In genomic region chr7:55211721-55212120, GRCh38 we compare ENCODE assay signal across 32 cellular contexts.
"Had no signal": no experiment of that assay in that cellular context is flagged by ENCODE, and none has a peak within 500 bp of the region (broad histone marks: within the 10 kb centered on the region; RNA-seq: fewer than 3 reads in every experiment).

No MANE protein-coding gene starts in this region.

- H3K27ac ChIP-seq: body of pancreas, coronary artery, dorsolateral prefrontal cortex, gastrocnemius medialis, hepatocyte, ovary, right lobe of liver, tibial artery, uterus had no signal

- H3K4me1 Mint-ChIP-seq: activated B cell treated with CpG ODN at 0.5 μM for 24 hours; activated CD4-positive, alpha-beta T cell treated with anti-CD3 and anti-CD28 coated beads for 36 hours; activated naive CD4-positive, alpha-beta T cell treated with anti-CD3 and anti-CD28 coated beads, Interleukin-2, amount 50 U/mL, for 24 hours; activated naive CD8-positive, alpha-beta T cell treated with anti-CD3 and anti-CD28 coated beads, Interleukin-2, amount 50 U/mL, for 24 hours; stimulated activated memory B cell treated with anti-CD40 and anti-IgM and Interleukin-4, amounts not matched to agents 10 μg/mL and 1 μg/mL and 100 μg/mL, for 72 hours; stimulated activated naive CD8-positive, alpha-beta T cell treated with anti-CD3 and anti-CD28 coated beads, Interleukin-15, amount 100 ng/mL, for 72 hours had no signal

- H3K4me2 ChIP-seq: hepatocyte had no signal

- FAIRE-seq: small intestine had no signal

- H3K27me3 Mint-ChIP-seq: activated naive CD8-positive, alpha-beta T cell treated with anti-CD3 and anti-CD28 coated beads, Interleukin-2, amount 50 U/mL, for 24 hours; progenitor cell of endocrine pancreas had no signal

- H3K36me3 ChIP-seq: ovary, uterus had no signal

- ATAC-seq: activated CD4-positive, alpha-beta T cell treated with anti-CD3 and anti-CD28 coated beads for 36 hours; activated CD8-positive, alpha-beta memory T cell treated with anti-CD3 and anti-CD28 coated beads, Interleukin-2, amount 10 ng/mL, durations not matched to agents 7 days and 5 days; activated CD8-positive, alpha-beta T cell treated with anti-CD3 and anti-CD28 coated beads, Interleukin-2, amount 10 ng/mL, durations not matched to agents 7 days and 5 days; activated naive CD8-positive, alpha-beta T cell treated with anti-CD3 and anti-CD28 coated beads, Interleukin-2, amount 50 U/mL, for 24 hours; body of pancreas; gastrocnemius medialis; natural killer cell treated with Interleukin-12 subunit alpha and Interleukin-12 subunit beta and Interleukin-15 and Interleukin-18, amount 100 ng/mL, for 72 hours; right lobe of liver; stimulated activated memory B cell treated with anti-CD40 and anti-IgM and Interleukin-4, amounts not matched to agents 10 μg/mL and 1 μg/mL and 100 μg/mL, for 72 hours had no signal

- H3K27ac Mint-ChIP-seq: activated B cell treated with CpG ODN at 0.5 μM for 24 hours; activated CD4-positive, alpha-beta T cell treated with anti-CD3 and anti-CD28 coated beads for 36 hours; activated CD8-positive, alpha-beta memory T cell treated with anti-CD3 and anti-CD28 coated beads, Interleukin-2, amount 10 ng/mL, durations not matched to agents 7 days and 5 days; activated CD8-positive, alpha-beta T cell treated with anti-CD3 and anti-CD28 coated beads, Interleukin-2, amount 10 ng/mL, durations not matched to agents 7 days and 5 days; activated naive CD4-positive, alpha-beta T cell treated with anti-CD3 and anti-CD28 coated beads, Interleukin-2, amount 50 U/mL, for 24 hours; activated naive CD8-positive, alpha-beta T cell treated with anti-CD3 and anti-CD28 coated beads, Interleukin-2, amount 50 U/mL, for 24 hours; activated T-helper 2 cell treated with anti-CD3 and anti-CD28 coated beads, Interferon-gamma antibody, Interleukin-2, Interleukin-4, amounts not matched to agents 10 μg/mL and 5 μg/mL and 100 μg/mL, durations not matched to agents 14 hours and 24 hours and 36 hours; natural killer cell treated with Interleukin-12 subunit alpha and Interleukin-12 subunit beta and Interleukin-15 and Interleukin-18, amount 100 ng/mL, for 72 hours; stimulated activated memory B cell treated with anti-CD40 and anti-IgM and Interleukin-4, amounts not matched to agents 10 μg/mL and 1 μg/mL and 100 μg/mL, for 72 hours; stimulated activated naive CD8-positive, alpha-beta T cell treated with anti-CD3 and anti-CD28 coated beads, Interleukin-15, amount 100 ng/mL, for 72 hours had no signal

- H3K4me1 ChIP-seq: body of pancreas, gastrocnemius medialis, right lobe of liver, tibial artery, uterus had no signal

- H3K27me3 ChIP-seq: body of pancreas, gastrocnemius medialis, hepatocyte, ovary, right lobe of liver, tibial artery, uterus had no signal

- H3K9me3 ChIP-seq: body of pancreas, gastrocnemius medialis, ovary, right lobe of liver, tibial artery, uterus had no signal

- H2AFZ ChIP-seq: hepatocyte had no signal

- H3K36me3 Mint-ChIP-seq: activated CD8-positive, alpha-beta memory T cell treated with anti-CD3 and anti-CD28 coated beads, Interleukin-2, amount 10 ng/mL, durations not matched to agents 7 days and 5 days; activated naive CD4-positive, alpha-beta T cell treated with anti-CD3 and anti-CD28 coated beads, Interleukin-2, amount 50 U/mL, for 24 hours; natural killer cell treated with Interleukin-12 subunit alpha and Interleukin-12 subunit beta and Interleukin-15 and Interleukin-18, amount 100 ng/mL, for 72 hours; stimulated activated memory B cell treated with anti-CD40 and anti-IgM and Interleukin-4, amounts not matched to agents 10 μg/mL and 1 μg/mL and 100 μg/mL, for 72 hours had no signal

- H3K4me3 ChIP-seq: body of pancreas, coronary artery, dorsolateral prefrontal cortex, gastrocnemius medialis, hepatocyte, ovary, right lobe of liver, tibial artery, uterus had no signal

- H3K4me3 Mint-ChIP-seq: activated B cell treated with CpG ODN at 0.5 μM for 24 hours; activated CD4-positive, alpha-beta T cell treated with anti-CD3 and anti-CD28 coated beads for 36 hours; activated CD8-positive, alpha-beta memory T cell treated with anti-CD3 and anti-CD28 coated beads, Interleukin-2, amount 10 ng/mL, durations not matched to agents 7 days and 5 days; activated CD8-positive, alpha-beta T cell treated with anti-CD3 and anti-CD28 coated beads, Interleukin-2, amount 10 ng/mL, durations not matched to agents 7 days and 5 days; activated naive CD4-positive, alpha-beta T cell treated with anti-CD3 and anti-CD28 coated beads, Interleukin-2, amount 50 U/mL, for 24 hours; activated naive CD8-positive, alpha-beta T cell treated with anti-CD3 and anti-CD28 coated beads, Interleukin-2, amount 50 U/mL, for 24 hours; natural killer cell treated with Interleukin-12 subunit alpha and Interleukin-12 subunit beta and Interleukin-15 and Interleukin-18, amount 100 ng/mL, for 72 hours; stimulated activated memory B cell treated with anti-CD40 and anti-IgM and Interleukin-4, amounts not matched to agents 10 μg/mL and 1 μg/mL and 100 μg/mL, for 72 hours; stimulated activated naive CD8-positive, alpha-beta T cell treated with anti-CD3 and anti-CD28 coated beads, Interleukin-15, amount 100 ng/mL, for 72 hours had no signal

- DNase-seq: activated B cell treated with CpG ODN at 0.5 μM for 24 hours; activated CD4-positive, alpha-beta T cell treated with anti-CD3 and anti-CD28 coated beads for 36 hours; activated CD8-positive, alpha-beta memory T cell treated with anti-CD3 and anti-CD28 coated beads, Interleukin-2, amount 10 ng/mL, durations not matched to agents 7 days and 5 days; activated CD8-positive, alpha-beta T cell treated with anti-CD3 and anti-CD28 coated beads, Interleukin-2, amount 10 ng/mL, durations not matched to agents 7 days and 5 days; activated naive CD8-positive, alpha-beta T cell treated with anti-CD3 and anti-CD28 coated beads, Interleukin-2, amount 50 U/mL, for 24 hours; activated T-cell treated with anti-CD3 and anti-CD28 coated beads, Interleukin-2, amount 50 U/mL, for 48 hours; anterior cingulate cortex; body of pancreas; cerebellar nuclear complex; dorsolateral prefrontal cortex; effector memory CD4-positive, alpha-beta T cell; erythroblast; gastrocnemius medialis; glutamatergic neuron; left cardiac atrium; ovary; right lobe of liver; small intestine; stimulated activated CD4-positive, alpha-beta T cell treated with anti-CD3 and anti-CD28 coated beads, Interleukin-4, amount 100 ng/mL, for 24 hours; stimulated activated CD8-positive, alpha-beta memory T cell treated with anti-CD3 and anti-CD28 coated beads, Interleukin-4, amount 100 ng/mL, for 48 hours; stimulated activated naive CD8-positive, alpha-beta T cell treated with anti-CD3 and anti-CD28 coated beads, Interleukin-15, amount 100 ng/mL, for 72 hours; substantia nigra; T-helper 2 cell; tibial artery; uterus had no signal

- H3K9me3 Mint-ChIP-seq: activated B cell treated with CpG ODN at 0.5 μM for 24 hours; activated naive CD4-positive, alpha-beta T cell treated with anti-CD3 and anti-CD28 coated beads, Interleukin-2, amount 50 U/mL, for 24 hours; activated naive CD8-positive, alpha-beta T cell treated with anti-CD3 and anti-CD28 coated beads, Interleukin-2, amount 50 U/mL, for 24 hours; activated T-helper 2 cell treated with anti-CD3 and anti-CD28 coated beads, Interferon-gamma antibody, Interleukin-2, Interleukin-4, amounts not matched to agents 10 μg/mL and 5 μg/mL and 100 μg/mL, durations not matched to agents 14 hours and 24 hours and 36 hours; natural killer cell treated with Interleukin-12 subunit alpha and Interleukin-12 subunit beta and Interleukin-15 and Interleukin-18, amount 100 ng/mL, for 72 hours; stimulated activated memory B cell treated with anti-CD40 and anti-IgM and Interleukin-4, amounts not matched to agents 10 μg/mL and 1 μg/mL and 100 μg/mL, for 72 hours; stimulated activated naive CD8-positive, alpha-beta T cell treated with anti-CD3 and anti-CD28 coated beads, Interleukin-15, amount 100 ng/mL, for 72 hours had no signal

- H3K79me2 ChIP-seq: hepatocyte had no signal
